Comparison of ENCODE assay signal across 31 cellular contexts in the genomic region with DNA sequence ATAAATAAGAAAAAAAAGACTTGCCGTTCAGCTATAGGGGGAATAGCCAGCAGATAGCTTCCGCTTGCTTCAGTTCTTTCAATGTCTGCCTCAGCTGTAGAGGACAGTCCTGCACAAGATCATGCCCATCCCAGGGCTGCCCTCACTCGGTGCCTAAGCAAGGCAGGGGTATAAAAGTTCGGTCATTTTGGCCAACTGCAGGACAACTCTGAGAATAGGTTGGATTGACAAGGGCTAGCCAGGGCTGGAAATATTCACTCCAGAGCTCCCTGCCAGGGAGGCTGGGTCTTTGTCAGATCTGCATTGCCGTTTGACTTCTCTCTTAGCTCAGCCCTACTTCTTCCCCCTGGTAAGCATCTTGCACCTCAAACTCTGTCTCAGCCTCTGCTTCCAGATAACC. TPM values are rescaled to one million over a fixed set of nuclear protein-coding genes. Genes with fewer than 3 reads are reported as not detected.
"Had no signal": no experiment of that assay in that cellular context is flagged by ENCODE, and none has a peak within 500 bp of the region (broad histone marks: within the 10 kb centered on the region; RNA-seq: fewer than 3 reads in every experiment).

No MANE protein-coding gene starts in this region.

- H3K4me1 Mint-ChIP-seq: activated CD4-positive, alpha-beta T cell treated with anti-CD3 and anti-CD28 coated beads, Interleukin-2, amount 10 ng/mL, durations not matched to agents 7 days and 5 days; central memory CD8-positive, alpha-beta T cell had no signal

- H3K9me3 Mint-ChIP-seq: activated CD4-positive, alpha-beta T cell treated with anti-CD3 and anti-CD28 coated beads, Interleukin-2, amount 10 ng/mL, durations not matched to agents 7 days and 5 days; activated CD8-positive, alpha-beta T cell treated with anti-CD3 and anti-CD28 coated beads for 36 hours; activated T-cell treated with anti-CD3 and anti-CD28 coated beads, Interleukin-2, amount 50 U/mL, for 4 hours; activated T-helper 17 cell treated with anti-CD3 and anti-CD28 coated beads, Interleukin-2, amount 50 U/mL, for 72 hours; central memory CD8-positive, alpha-beta T cell; effector memory CD8-positive, alpha-beta T cell had no signal

- H3K27ac Mint-ChIP-seq: activated CD4-positive, alpha-beta T cell treated with anti-CD3 and anti-CD28 coated beads, Interleukin-2, amount 10 ng/mL, durations not matched to agents 7 days and 5 days; activated CD8-positive, alpha-beta T cell treated with anti-CD3 and anti-CD28 coated beads for 36 hours; activated naive CD8-positive, alpha-beta T cell; activated T-helper 17 cell treated with anti-CD3 and anti-CD28 coated beads, Interleukin-2, amount 50 U/mL, for 72 hours; effector memory CD8-positive, alpha-beta T cell; WTC11 had no signal

- ATAC-seq: activated CD8-positive, alpha-beta T cell treated with anti-CD3 and anti-CD28 coated beads for 36 hours; activated T-cell treated with anti-CD3 and anti-CD28 coated beads, Interleukin-2, amount 50 U/mL, for 4 hours; activated T-helper 17 cell treated with anti-CD3 and anti-CD28 coated beads, Interleukin-2, amount 50 U/mL, for 72 hours; effector memory CD8-positive, alpha-beta T cell; gastroesophageal sphincter; heart right ventricle; WTC11 had no signal

- H3K27me3 ChIP-seq: brain microvascular endothelial cell, esophagus squamous epithelium, gastroesophageal sphincter, heart right ventricle had no signal

- H3K27me3 Mint-ChIP-seq: activated CD4-positive, alpha-beta T cell treated with anti-CD3 and anti-CD28 coated beads, Interleukin-2, amount 10 ng/mL, durations not matched to agents 7 days and 5 days; activated CD8-positive, alpha-beta T cell treated with anti-CD3 and anti-CD28 coated beads for 36 hours; activated naive CD8-positive, alpha-beta T cell; activated T-helper 17 cell treated with anti-CD3 and anti-CD28 coated beads, Interleukin-2, amount 50 U/mL, for 72 hours; central memory CD8-positive, alpha-beta T cell; effector memory CD8-positive, alpha-beta T cell had no signal

- FAIRE-seq: astrocyte, bronchial epithelial cell, colon had no signal

- DNase-seq: activated CD4-positive, alpha-beta T cell treated with anti-CD3 and anti-CD28 coated beads for 1 hour; activated CD4-positive, alpha-beta T cell treated with anti-CD3 and anti-CD28 coated beads for 4 hours; activated CD4-positive, alpha-beta T cell treated with anti-CD3 and anti-CD28 coated beads, Interleukin-2, amount 10 ng/mL, durations not matched to agents 7 days and 5 days; activated CD4-positive, alpha-beta T cell treated with anti-CD3 and anti-CD28 coated beads, Interleukin-2, amount 50 U/mL, for 48 hours; activated CD8-positive, alpha-beta memory T cell treated with anti-CD3 and anti-CD28 coated beads for 24 hours; activated CD8-positive, alpha-beta T cell treated with anti-CD3 and anti-CD28 coated beads for 36 hours; activated effector memory CD4-positive, alpha-beta T cell treated with Interleukin-2 at 50 U/mL for 16 hours; activated gamma-delta T cell treated with Interleukin-2 at 50 U/mL for 16 hours; activated naive CD4-positive, alpha-beta T cell treated with anti-CD3 and anti-CD28 coated beads, Interleukin-2, amount 50 U/mL, for 16 hours; activated naive CD4-positive, alpha-beta T cell treated with Interleukin-2 at 50 U/mL for 16 hours; activated T-cell treated with anti-CD3 and anti-CD28 coated beads, Interleukin-2, amount 50 U/mL, for 4 hours; amniotic stem cell; anterior cingulate cortex; brain microvascular endothelial cell; cortex of kidney; dermis blood vessel endothelial cell; effector CD4-positive, alpha-beta T cell; effector memory CD8-positive, alpha-beta T cell; esophagus squamous epithelium; foreskin melanocyte; heart right ventricle; T-helper 2 cell had no signal

- H3K4me3 Mint-ChIP-seq: activated CD4-positive, alpha-beta T cell treated with anti-CD3 and anti-CD28 coated beads, Interleukin-2, amount 10 ng/mL, durations not matched to agents 7 days and 5 days; activated CD8-positive, alpha-beta T cell treated with anti-CD3 and anti-CD28 coated beads for 36 hours; activated naive CD8-positive, alpha-beta T cell; activated T-cell treated with anti-CD3 and anti-CD28 coated beads, Interleukin-2, amount 50 U/mL, for 4 hours; activated T-helper 17 cell treated with anti-CD3 and anti-CD28 coated beads, Interleukin-2, amount 50 U/mL, for 72 hours; central memory CD8-positive, alpha-beta T cell; effector memory CD8-positive, alpha-beta T cell; WTC11 had no signal

- H3K4me1 ChIP-seq: esophagus squamous epithelium, gastroesophageal sphincter, heart right ventricle had no signal

- H3K9me3 ChIP-seq: esophagus squamous epithelium, gastroesophageal sphincter, heart right ventricle had no signal

- H3K4me3 ChIP-seq: esophagus squamous epithelium, gastroesophageal sphincter, heart right ventricle had no signal

- H3K27ac ChIP-seq: brain microvascular endothelial cell, epithelial cell of prostate, esophagus squamous epithelium, gastroesophageal sphincter, heart right ventricle had no signal

RNA-seq across cellular contexts. Expression of a gene that starts 46.2 kb away (rescaled TPM):
- total RNA-seq: activated CD4-positive, alpha-beta T cell treated with anti-CD3 and anti-CD28 coated beads, Interleukin-2, amount 10 ng/mL, durations not matched to agents 7 days and 5 days; activated CD8-positive, alpha-beta T cell treated with anti-CD3 and anti-CD28 coated beads for 36 hours; activated T-cell treated with anti-CD3 and anti-CD28 coated beads, Interleukin-2, amount 50 U/mL, for 4 hours; bronchial epithelial cell had no signal
